ENCODE assay signal across 17 cellular contexts in genomic region chr1:188137221-188137620, GRCh38.
DNase-seq lines count a peak whose midpoint lies in the region; ATAC-seq, FAIRE-seq and TF ChIP-seq lines count a peak whose summit lies in the region.
"Had no signal": no experiment of that assay in that cellular context is flagged by ENCODE, and none has a peak within 500 bp of the region (broad histone marks: within the 10 kb centered on the region; RNA-seq: fewer than 3 reads in every experiment).

No MANE protein-coding gene starts in this region.

- H3K56ac ChIP-seq in IMR-90 (ENCODE audit: extremely low read depth, insufficient read depth, low read length): no peak overlapping the region

- H3K4me3 ChIP-seq in ACC112 (ENCODE audit: low read depth, low read length): no peak overlapping the region
- H3K4me3 ChIP-seq in IMR-90 (ENCODE audit: insufficient read depth, low read depth, low read length): no peak overlapping the region
- H3K4me3 ChIP-seq in endothelial cell of umbilical vein (replicated peaks in 1 of 3; ENCODE audit: insufficient read depth in 1 of 3, low read depth in 1 of 3, low read length in 3 of 3): no peak overlapping the region
- no peak overlapping the region for H3K4me3 ChIP-seq in pancreas
- no peak overlapping the region for H3K4me3 ChIP-seq in lower lobe of right lung

- ATAC-seq in IMR-90 (ENCODE audit: low read depth) (no peak), pancreas (no peak), lower lobe of right lung (no peak)
- ATAC-seq in effector memory CD8-positive, alpha-beta T cell (replicated peaks): no peak

- H3K27me3 Mint-ChIP-seq in effector memory CD8-positive, alpha-beta T cell: no peaks in the 10 kb centered on the region
- H3K27me3 Mint-ChIP-seq: CD4-positive, alpha-beta T cell; IgD-negative memory B cell had no signal

- no peak overlapping the region for H4K8ac ChIP-seq in IMR-90 (ENCODE audit: low read depth in 2 of 2, low read length in 2 of 2)

- no peak overlapping the region for H3K9ac ChIP-seq in IMR-90 (ENCODE audit: low read depth, low read length)
- no peak overlapping the region for H3K9ac ChIP-seq in endothelial cell of umbilical vein (replicated peaks; ENCODE audit: extremely low read depth, insufficient read depth, low read length)

- TF ChIP-seq CTCF in IMR-90 (conservative IDR thresholded peaks at IDR 0.05; ENCODE audit: low read depth, low read length) (no peak), endothelial cell of umbilical vein (IDR thresholded peaks at IDR 0.05; ENCODE audit: extremely low read depth in 1 of 2, insufficient read depth in 1 of 2, low read depth in 1 of 2, low read length in 2 of 2) (no peak), pancreas (IDR thresholded peaks at IDR 0.05) (no peak), lower lobe of right lung (IDR thresholded peaks at IDR 0.05) (no peak)

- no peak overlapping the region for H2BK15ac ChIP-seq in IMR-90 (ENCODE audit: low read depth, low read length)

- H3K4me3 Mint-ChIP-seq in effector memory CD8-positive, alpha-beta T cell: no peak overlapping the region
- H3K4me3 Mint-ChIP-seq: CD4-positive, alpha-beta T cell; H9; IgD-negative memory B cell had no signal

- no peak overlapping the region for H4K5ac ChIP-seq in IMR-90 (ENCODE audit: low read depth, low read length)

- in situ Hi-C loops in IMR-90 (cut with MboI; ENCODE audit: low sequenced_read_pairs): no loop called here

- DNase-seq in IMR-90 (no peak), endothelial cell of umbilical vein (ENCODE audit: low read depth, low spot score) (peak; percentile 24), pancreas (no peak), lower lobe of right lung (no peak), NCI-H82 treated with DMSO at 0.1 percent for 48 hours (lab: John Stamatoyannopoulos, UW; ENCODE audit: unreplicated experiment) (no peak)
- no peak for DNase-seq in effector memory CD8-positive, alpha-beta T cell
- DNase-seq: AML-193; CD4-positive, alpha-beta T cell; DMS79 treated with DMSO at 0.1 percent for 48 hours; GF-D8; H9; KG1 had no signal

- no peak overlapping the region for H3K18ac ChIP-seq in IMR-90 (ENCODE audit: low read depth, low read length)

- peaks cover 0 to 4% of the 10 kb centered on the region in 2 donors for H3K9me3 Mint-ChIP-seq in effector memory CD8-positive, alpha-beta T cell

- POLR2A ChIA-PET in IMR-90 (lab: Charles Lee; ENCODE audit: unreplicated experiment) (no interaction called here), endothelial cell of umbilical vein (lab: Charles Lee) (no interaction called here)

- H4K91ac ChIP-seq in IMR-90 (ENCODE audit: insufficient read depth, low read depth, low read length): no peak overlapping the region

- peak; percentile 8 for FAIRE-seq in endothelial cell of umbilical vein (lab: Jason Lieb, UNC)
- peak; percentile 17 for FAIRE-seq in pancreas (lab: Jason Lieb, UNC)
- FAIRE-seq: H1 had no signal

- CTCF ChIA-PET in IMR-90 (lab: Yijun Ruan, JAX): no interaction called here
- CTCF ChIA-PET in endothelial cell of umbilical vein (lab: Charles Lee): no interaction called here

- no peak overlapping the region for H3K27ac Mint-ChIP-seq in effector memory CD8-positive, alpha-beta T cell
- H3K27ac Mint-ChIP-seq: CD4-positive, alpha-beta T cell; H9; IgD-negative memory B cell had no signal

- no peaks in the 10 kb centered on the region for H3K79me2 ChIP-seq in ACC112 (ENCODE audit: control insufficient read depth, insufficient read depth, low read length, unreplicated experiment)
- no peaks in the 10 kb centered on the region for H3K79me2 ChIP-seq in endothelial cell of umbilical vein (ENCODE audit: control insufficient read depth, insufficient read depth, low read length)

- H3K4me1 Mint-ChIP-seq in effector memory CD8-positive, alpha-beta T cell (ENCODE audit: low read depth in 2 of 2): no peaks in the 10 kb centered on the region
- H3K4me1 Mint-ChIP-seq: H9, IgD-negative memory B cell had no signal

- H3K27ac ChIP-seq in ACC112 (ENCODE audit: low read depth, low read length) (no peak overlapping the region), IMR-90 (ENCODE audit: insufficient read depth, low read length) (no peak overlapping the region), endothelial cell of umbilical vein (ENCODE audit: insufficient read depth, low read depth, low read length) (no peak overlapping the region), pancreas (no peak overlapping the region), lower lobe of right lung (no peak overlapping the region)
- H3K27ac ChIP-seq: C4-2B, HL-60 had no signal

- no peak overlapping the region for H2AK9ac ChIP-seq in IMR-90 (replicated peaks; ENCODE audit: low read depth, low read length, poor library complexity)

- H3K4ac ChIP-seq in IMR-90 (ENCODE audit: low read depth, low read length): no peak overlapping the region

- no peaks in the 10 kb centered on the region for H3K9me3 ChIP-seq in IMR-90 (ENCODE audit: control insufficient read depth, insufficient read depth, low read length)
- no peaks in the 10 kb centered on the region for H3K9me3 ChIP-seq in endothelial cell of umbilical vein (replicated peaks; ENCODE audit: control insufficient read depth, insufficient read depth, low read length)
- H3K9me3 ChIP-seq in pancreas: no peaks in the 10 kb centered on the region
- H3K9me3 ChIP-seq in lower lobe of right lung: no peaks in the 10 kb centered on the region

- H2AFZ ChIP-seq in ACC112 (ENCODE audit: low read length, unreplicated experiment) (peak overlapping the region; percentile 33), IMR-90 (replicated peaks; ENCODE audit: low read length, poor library complexity) (no peak overlapping the region), endothelial cell of umbilical vein (ENCODE audit: low read depth, low read length) (no peak overlapping the region)

- TF ChIP-seq RAD21 in IMR-90 (IDR thresholded peaks at IDR 0.05; ENCODE audit: low read length): no peak

- no peak overlapping the region for H2BK20ac ChIP-seq in IMR-90 (ENCODE audit: low read depth, low read length)

- no peaks in the 10 kb centered on the region for H3K36me3 Mint-ChIP-seq in effector memory CD8-positive, alpha-beta T cell (ENCODE audit: insufficient read depth)
- H3K36me3 Mint-ChIP-seq: IgD-negative memory B cell had no signal

- H3K4me1 ChIP-seq in ACC112 (ENCODE audit: control insufficient read depth, insufficient read depth, low read length, unreplicated experiment) (no peaks in the 10 kb centered on the region), IMR-90 (ENCODE audit: control insufficient read depth, insufficient read depth, low read length) (no peaks in the 10 kb centered on the region), endothelial cell of umbilical vein (ENCODE audit: control insufficient read depth, extremely low read depth, insufficient read depth, low read length) (no peaks in the 10 kb centered on the region), pancreas (no peaks in the 10 kb centered on the region), lower lobe of right lung (no peaks in the 10 kb centered on the region)

- H3K79me1 ChIP-seq in IMR-90 (ENCODE audit: low read depth in 1 of 2, low read length in 2 of 2): no peaks in the 10 kb centered on the region

- H3K36me3 ChIP-seq in ACC112 (ENCODE audit: insufficient read depth, low read length) (no peaks in the 10 kb centered on the region), IMR-90 (ENCODE audit: control insufficient read depth, insufficient read depth, low read length) (no peaks in the 10 kb centered on the region), endothelial cell of umbilical vein (ENCODE audit: control insufficient read depth in 2 of 2, extremely low read depth in 1 of 2, insufficient read depth in 2 of 2, low read length in 2 of 2) (no peaks in the 10 kb centered on the region), pancreas (no peaks in the 10 kb centered on the region), lower lobe of right lung (no peaks in the 10 kb centered on the region)

- no peak overlapping the region for H2AK5ac ChIP-seq in IMR-90 (ENCODE audit: low read depth, low read length)

- TF ChIP-seq POLR2A in IMR-90 (IDR thresholded peaks at IDR 0.05; ENCODE audit: low read depth, low read length) (no peak), endothelial cell of umbilical vein (IDR thresholded peaks at IDR 0.05; ENCODE audit: low read depth, low read length) (no peak)

- H3K23ac ChIP-seq in IMR-90 (ENCODE audit: low read depth, low read length): no peak overlapping the region

- H4K20me1 ChIP-seq in IMR-90 (ENCODE audit: insufficient read depth, low read length) (no peaks in the 10 kb centered on the region), endothelial cell of umbilical vein (replicated peaks; ENCODE audit: control insufficient read depth, extremely low read depth, insufficient read depth, low read length) (no peaks in the 10 kb centered on the region)

- H3K14ac ChIP-seq in IMR-90 (replicated peaks; ENCODE audit: low read depth, low read length): no peak overlapping the region

- H3K9me1 ChIP-seq in IMR-90 (ENCODE audit: insufficient read depth, low read length) (no peaks in the 10 kb centered on the region), endothelial cell of umbilical vein (replicated peaks; ENCODE audit: control insufficient read depth, extremely low read depth, insufficient read depth, low read length) (no peaks in the 10 kb centered on the region)

- no peak overlapping the region for H2BK5ac ChIP-seq in IMR-90 (ENCODE audit: low read depth, low read length, poor library complexity, severe bottlenecking)

- dilution Hi-C loops in IMR-90 (cut with HindIII; ENCODE audit: low sequenced_read_pairs, unreplicated experiment) (no loop called here), endothelial cell of umbilical vein (cut with MboI; ENCODE audit: extremely low pct_ligation_motif_present, low sequenced_read_pairs) (no loop called here)

- H2BK120ac ChIP-seq in IMR-90 (ENCODE audit: low read depth, low read length): no peak overlapping the region

- WGBS in IMR-90 (ENCODE audit: extremely low coverage in 2 of 2, insufficient read length in 1 of 2), 2 experiments: no CpG with 5 or more reads among the region's 2 CpGs
- whole genome bisulfite sequencing in pancreas, 2 donors: 49 to 62% methylated on average over 2 of the region's 2 CpGs

- no peak overlapping the region for H3K4me2 ChIP-seq in IMR-90 (ENCODE audit: low read depth, low read length)
- no peak overlapping the region for H3K4me2 ChIP-seq in endothelial cell of umbilical vein (ENCODE audit: insufficient read depth, low read length)

- intact Hi-C loops in IMR-90 (cut with micrococcal nuclease): no loop called here
- intact Hi-C loops in endothelial cell of umbilical vein (cut with micrococcal nuclease): no loop called here
- intact Hi-C loops in pancreas (cut with DNase I): no loop called here
- intact Hi-C loops in lower lobe of right lung (cut with DNase I): no loop called here

- H3K27me3 ChIP-seq in ACC112 (ENCODE audit: insufficient read depth, low read length) (no peaks in the 10 kb centered on the region), IMR-90 (ENCODE audit: control insufficient read depth, insufficient read depth, low read length) (no peaks in the 10 kb centered on the region), endothelial cell of umbilical vein (ENCODE audit: control insufficient read depth in 2 of 2, insufficient read depth in 2 of 2, low read length in 2 of 2) (no peaks in the 10 kb centered on the region), pancreas (no peaks in the 10 kb centered on the region), lower lobe of right lung (ENCODE audit: low read depth) (no peaks in the 10 kb centered on the region)

- BruUV-seq in IMR-90 (replicated peaks; lab: Mats Ljungman, UMichigan) (no TSS peak), endothelial cell of umbilical vein (replicated peaks; lab: Mats Ljungman, UMichigan) (no TSS peak)
